1 cellular context compared by ENCODE assay signal in the genomic region with DNA sequence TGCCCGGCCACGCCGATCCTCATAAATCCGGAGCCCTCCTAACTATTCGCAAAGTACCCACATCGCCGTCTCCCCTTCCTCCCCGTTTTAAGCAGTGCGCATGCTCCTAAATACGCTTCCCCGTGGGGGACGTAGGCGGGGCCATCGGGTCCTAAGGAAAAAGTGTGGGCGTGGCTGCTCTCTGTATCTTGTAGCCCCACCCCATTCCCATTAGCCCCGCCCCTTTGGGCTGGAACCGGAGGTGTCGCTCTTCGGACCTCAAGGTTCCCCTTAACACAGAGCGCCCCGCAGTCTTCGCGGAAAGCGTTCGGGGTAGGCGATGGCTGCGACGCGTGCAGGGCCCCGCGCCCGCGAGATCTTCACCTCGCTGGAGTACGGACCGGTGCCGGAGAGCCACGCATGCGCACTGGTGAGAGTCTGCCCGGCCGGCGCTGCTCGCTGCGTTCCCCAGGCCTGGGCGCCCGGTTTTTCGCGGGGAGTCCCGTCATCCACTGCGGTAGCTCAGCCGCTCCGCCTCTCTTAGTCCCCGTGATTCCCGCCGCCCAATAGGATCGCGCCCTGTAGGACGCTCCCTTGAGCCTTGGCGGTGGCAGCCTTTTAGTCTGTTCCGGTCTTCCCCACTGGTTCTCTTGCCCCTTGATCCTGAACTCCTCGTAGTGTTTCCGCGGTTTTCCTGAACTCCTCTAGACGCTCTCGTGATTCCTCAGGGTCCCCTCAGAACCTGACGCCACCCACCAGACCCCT.
A peak's percentile ranks its signal among the peaks of the same experiment; 100 is the strongest.
TF ChIP-seq lines count a peak whose summit lies in the region.

A gene (plus strand): TSS at position 213 of the 744 bp plus-strand sequence. CDS start 107 bp downstream, at position 320.

TF ChIP-seq in HepG2, 621 proteins besides CTCF, POLR2A, EP300 and RAD21 (continued from another document and continues in another):
- TF ChIP-seq ZNF530 (CRISPR knock-in tag; IDR thresholded peaks at IDR 0.05; ENCODE audit: low read depth) (no peak), RBAK (CRISPR knock-in tag; IDR thresholded peaks at IDR 0.05) (no peak), ZNF841 (CRISPR knock-in tag; IDR thresholded peaks at IDR 0.05; ENCODE audit: borderline replicate concordance) (no peak), U2AF2 (IDR thresholded peaks at IDR 0.05; ENCODE audit: low read depth, low read length) (no peak), SETDB1 (CRISPR knock-in tag; IDR thresholded peaks at IDR 0.05; ENCODE audit: borderline replicate concordance) (no peak), MBNL3 (CRISPR knock-in tag; conservative IDR thresholded peaks at IDR 0.05) (no peak), HIVEP1 (CRISPR knock-in tag; IDR thresholded peaks at IDR 0.05) (peak; percentile 81), SYNCRIP (IDR thresholded peaks at IDR 0.05; ENCODE audit: insufficient read depth, low read depth, low read length) (no peak), ZNF556 (CRISPR knock-in tag; IDR thresholded peaks at IDR 0.05; ENCODE audit: borderline replicate concordance) (no peak), TAF1 (CRISPR knock-in tag; IDR thresholded peaks at IDR 0.05) (peak; percentile 66), SMARCE1 (IDR thresholded peaks at IDR 0.05; ENCODE audit: borderline replicate concordance) (no peak), ZNF441 (CRISPR knock-in tag; IDR thresholded peaks at IDR 0.05; ENCODE audit: borderline replicate concordance) (no peak; the same call in 1 of the 2 replicates), MEIS1 (CRISPR knock-in tag; IDR thresholded peaks at IDR 0.05; ENCODE audit: borderline replicate concordance) (no peak), ZNF264 (CRISPR knock-in tag; IDR thresholded peaks at IDR 0.05) (peak; percentile 48; the same call in 1 of the 2 replicates), PHF21A (CRISPR knock-in tag; IDR thresholded peaks at IDR 0.05) (peak; percentile 64; the same call in 1 of the 2 replicates), HES4 (CRISPR knock-in tag; IDR thresholded peaks at IDR 0.05; ENCODE audit: borderline replicate concordance) (no peak), ZFP36L1 (CRISPR knock-in tag; IDR thresholded peaks at IDR 0.05) (no peak), SRY (CRISPR knock-in tag; IDR thresholded peaks at IDR 0.05) (no peak), ZNF12 (CRISPR knock-in tag; IDR thresholded peaks at IDR 0.05) (no peak), KMT2A (CRISPR knock-in tag; IDR thresholded peaks at IDR 0.05) (0 out of 2 replicates have a peak, but pooled peaks have one; percentile 6), NR2F2 (IDR thresholded peaks at IDR 0.05; ENCODE audit: borderline replicate concordance, low read depth) (peak; percentile 49; the same call in 1 of the 2 replicates), ZNF558 (CRISPR knock-in tag; IDR thresholded peaks at IDR 0.05; ENCODE audit: borderline replicate concordance) (no peak; the same call in 1 of the 2 replicates), ZNF496 (CRISPR knock-in tag; IDR thresholded peaks at IDR 0.05; ENCODE audit: insufficient replicate concordance) (no peak), MXD4 (CRISPR knock-in tag; IDR thresholded peaks at IDR 0.05) (peak; percentile 57; the same call in 1 of the 2 replicates), HOXA7 (CRISPR knock-in tag; IDR thresholded peaks at IDR 0.05) (no peak), ELF1 (CRISPR knock-in tag; IDR thresholded peaks at IDR 0.05) (peak; percentile 86), TBL1XR1 (IDR thresholded peaks at IDR 0.05; ENCODE audit: borderline replicate concordance, low read length, partially characterized antibody) (no peak), REL (CRISPR knock-in tag; conservative IDR thresholded peaks at IDR 0.05) (no peak)
- TF ChIP-seq, protein P1, sequence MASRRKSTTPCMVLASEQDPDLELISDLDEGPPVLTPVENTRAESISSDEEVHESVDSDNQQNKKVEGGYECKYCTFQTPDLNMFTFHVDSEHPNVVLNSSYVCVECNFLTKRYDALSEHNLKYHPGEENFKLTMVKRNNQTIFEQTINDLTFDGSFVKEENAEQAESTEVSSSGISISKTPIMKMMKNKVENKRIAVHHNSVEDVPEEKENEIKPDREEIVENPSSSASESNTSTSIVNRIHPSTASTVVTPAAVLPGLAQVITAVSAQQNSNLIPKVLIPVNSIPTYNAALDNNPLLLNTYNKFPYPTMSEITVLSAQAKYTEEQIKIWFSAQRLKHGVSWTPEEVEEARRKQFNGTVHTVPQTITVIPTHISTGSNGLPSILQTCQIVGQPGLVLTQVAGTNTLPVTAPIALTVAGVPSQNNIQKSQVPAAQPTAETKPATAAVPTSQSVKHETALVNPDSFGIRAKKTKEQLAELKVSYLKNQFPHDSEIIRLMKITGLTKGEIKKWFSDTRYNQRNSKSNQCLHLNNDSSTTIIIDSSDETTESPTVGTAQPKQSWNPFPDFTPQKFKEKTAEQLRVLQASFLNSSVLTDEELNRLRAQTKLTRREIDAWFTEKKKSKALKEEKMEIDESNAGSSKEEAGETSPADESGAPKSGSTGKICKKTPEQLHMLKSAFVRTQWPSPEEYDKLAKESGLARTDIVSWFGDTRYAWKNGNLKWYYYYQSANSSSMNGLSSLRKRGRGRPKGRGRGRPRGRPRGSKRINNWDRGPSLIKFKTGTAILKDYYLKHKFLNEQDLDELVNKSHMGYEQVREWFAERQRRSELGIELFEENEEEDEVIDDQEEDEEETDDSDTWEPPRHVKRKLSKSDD (CRISPR knock-in tag; IDR thresholded peaks at IDR 0.05; ENCODE audit: low read depth) = no peak; the same call in 1 of the 2 replicates
- TF ChIP-seq, protein P2, sequence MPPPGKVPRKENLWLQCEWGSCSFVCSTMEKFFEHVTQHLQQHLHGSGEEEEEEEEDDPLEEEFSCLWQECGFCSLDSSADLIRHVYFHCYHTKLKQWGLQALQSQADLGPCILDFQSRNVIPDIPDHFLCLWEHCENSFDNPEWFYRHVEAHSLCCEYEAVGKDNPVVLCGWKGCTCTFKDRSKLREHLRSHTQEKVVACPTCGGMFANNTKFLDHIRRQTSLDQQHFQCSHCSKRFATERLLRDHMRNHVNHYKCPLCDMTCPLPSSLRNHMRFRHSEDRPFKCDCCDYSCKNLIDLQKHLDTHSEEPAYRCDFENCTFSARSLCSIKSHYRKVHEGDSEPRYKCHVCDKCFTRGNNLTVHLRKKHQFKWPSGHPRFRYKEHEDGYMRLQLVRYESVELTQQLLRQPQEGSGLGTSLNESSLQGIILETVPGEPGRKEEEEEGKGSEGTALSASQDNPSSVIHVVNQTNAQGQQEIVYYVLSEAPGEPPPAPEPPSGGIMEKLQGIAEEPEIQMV (CRISPR knock-in tag; IDR thresholded peaks at IDR 0.05; ENCODE audit: low read depth) = no peak
- TF ChIP-seq, protein P3, sequence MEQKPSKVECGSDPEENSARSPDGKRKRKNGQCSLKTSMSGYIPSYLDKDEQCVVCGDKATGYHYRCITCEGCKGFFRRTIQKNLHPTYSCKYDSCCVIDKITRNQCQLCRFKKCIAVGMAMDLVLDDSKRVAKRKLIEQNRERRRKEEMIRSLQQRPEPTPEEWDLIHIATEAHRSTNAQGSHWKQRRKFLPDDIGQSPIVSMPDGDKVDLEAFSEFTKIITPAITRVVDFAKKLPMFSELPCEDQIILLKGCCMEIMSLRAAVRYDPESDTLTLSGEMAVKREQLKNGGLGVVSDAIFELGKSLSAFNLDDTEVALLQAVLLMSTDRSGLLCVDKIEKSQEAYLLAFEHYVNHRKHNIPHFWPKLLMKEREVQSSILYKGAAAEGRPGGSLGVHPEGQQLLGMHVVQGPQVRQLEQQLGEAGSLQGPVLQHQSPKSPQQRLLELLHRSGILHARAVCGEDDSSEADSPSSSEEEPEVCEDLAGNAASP (CRISPR knock-in tag; IDR thresholded peaks at IDR 0.05; ENCODE audit: borderline replicate concordance) = no peak
- TF ChIP-seq, protein P4, sequence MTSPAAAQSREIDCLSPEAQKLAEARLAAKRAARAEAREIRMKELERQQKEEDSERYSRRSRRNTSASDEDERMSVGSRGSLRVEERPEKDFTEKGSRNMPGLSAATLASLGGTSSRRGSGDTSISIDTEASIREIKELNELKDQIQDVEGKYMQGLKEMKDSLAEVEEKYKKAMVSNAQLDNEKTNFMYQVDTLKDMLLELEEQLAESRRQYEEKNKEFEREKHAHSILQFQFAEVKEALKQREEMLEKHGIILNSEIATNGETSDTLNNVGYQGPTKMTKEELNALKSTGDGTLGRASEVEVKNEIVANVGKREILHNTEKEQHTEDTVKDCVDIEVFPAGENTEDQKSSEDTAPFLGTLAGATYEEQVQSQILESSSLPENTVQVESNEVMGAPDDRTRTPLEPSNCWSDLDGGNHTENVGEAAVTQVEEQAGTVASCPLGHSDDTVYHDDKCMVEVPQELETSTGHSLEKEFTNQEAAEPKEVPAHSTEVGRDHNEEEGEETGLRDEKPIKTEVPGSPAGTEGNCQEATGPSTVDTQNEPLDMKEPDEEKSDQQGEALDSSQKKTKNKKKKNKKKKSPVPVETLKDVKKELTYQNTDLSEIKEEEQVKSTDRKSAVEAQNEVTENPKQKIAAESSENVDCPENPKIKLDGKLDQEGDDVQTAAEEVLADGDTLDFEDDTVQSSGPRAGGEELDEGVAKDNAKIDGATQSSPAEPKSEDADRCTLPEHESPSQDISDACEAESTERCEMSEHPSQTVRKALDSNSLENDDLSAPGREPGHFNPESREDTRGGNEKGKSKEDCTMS (CRISPR knock-in tag; conservative IDR thresholded peaks at IDR 0.05) = no peak
- TF ChIP-seq, protein P5, sequence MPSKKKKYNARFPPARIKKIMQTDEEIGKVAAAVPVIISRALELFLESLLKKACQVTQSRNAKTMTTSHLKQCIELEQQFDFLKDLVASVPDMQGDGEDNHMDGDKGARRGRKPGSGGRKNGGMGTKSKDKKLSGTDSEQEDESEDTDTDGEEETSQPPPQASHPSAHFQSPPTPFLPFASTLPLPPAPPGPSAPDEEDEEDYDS (CRISPR knock-in tag; IDR thresholded peaks at IDR 0.05) = peak; percentile 92
- TF ChIP-seq, protein P6, sequence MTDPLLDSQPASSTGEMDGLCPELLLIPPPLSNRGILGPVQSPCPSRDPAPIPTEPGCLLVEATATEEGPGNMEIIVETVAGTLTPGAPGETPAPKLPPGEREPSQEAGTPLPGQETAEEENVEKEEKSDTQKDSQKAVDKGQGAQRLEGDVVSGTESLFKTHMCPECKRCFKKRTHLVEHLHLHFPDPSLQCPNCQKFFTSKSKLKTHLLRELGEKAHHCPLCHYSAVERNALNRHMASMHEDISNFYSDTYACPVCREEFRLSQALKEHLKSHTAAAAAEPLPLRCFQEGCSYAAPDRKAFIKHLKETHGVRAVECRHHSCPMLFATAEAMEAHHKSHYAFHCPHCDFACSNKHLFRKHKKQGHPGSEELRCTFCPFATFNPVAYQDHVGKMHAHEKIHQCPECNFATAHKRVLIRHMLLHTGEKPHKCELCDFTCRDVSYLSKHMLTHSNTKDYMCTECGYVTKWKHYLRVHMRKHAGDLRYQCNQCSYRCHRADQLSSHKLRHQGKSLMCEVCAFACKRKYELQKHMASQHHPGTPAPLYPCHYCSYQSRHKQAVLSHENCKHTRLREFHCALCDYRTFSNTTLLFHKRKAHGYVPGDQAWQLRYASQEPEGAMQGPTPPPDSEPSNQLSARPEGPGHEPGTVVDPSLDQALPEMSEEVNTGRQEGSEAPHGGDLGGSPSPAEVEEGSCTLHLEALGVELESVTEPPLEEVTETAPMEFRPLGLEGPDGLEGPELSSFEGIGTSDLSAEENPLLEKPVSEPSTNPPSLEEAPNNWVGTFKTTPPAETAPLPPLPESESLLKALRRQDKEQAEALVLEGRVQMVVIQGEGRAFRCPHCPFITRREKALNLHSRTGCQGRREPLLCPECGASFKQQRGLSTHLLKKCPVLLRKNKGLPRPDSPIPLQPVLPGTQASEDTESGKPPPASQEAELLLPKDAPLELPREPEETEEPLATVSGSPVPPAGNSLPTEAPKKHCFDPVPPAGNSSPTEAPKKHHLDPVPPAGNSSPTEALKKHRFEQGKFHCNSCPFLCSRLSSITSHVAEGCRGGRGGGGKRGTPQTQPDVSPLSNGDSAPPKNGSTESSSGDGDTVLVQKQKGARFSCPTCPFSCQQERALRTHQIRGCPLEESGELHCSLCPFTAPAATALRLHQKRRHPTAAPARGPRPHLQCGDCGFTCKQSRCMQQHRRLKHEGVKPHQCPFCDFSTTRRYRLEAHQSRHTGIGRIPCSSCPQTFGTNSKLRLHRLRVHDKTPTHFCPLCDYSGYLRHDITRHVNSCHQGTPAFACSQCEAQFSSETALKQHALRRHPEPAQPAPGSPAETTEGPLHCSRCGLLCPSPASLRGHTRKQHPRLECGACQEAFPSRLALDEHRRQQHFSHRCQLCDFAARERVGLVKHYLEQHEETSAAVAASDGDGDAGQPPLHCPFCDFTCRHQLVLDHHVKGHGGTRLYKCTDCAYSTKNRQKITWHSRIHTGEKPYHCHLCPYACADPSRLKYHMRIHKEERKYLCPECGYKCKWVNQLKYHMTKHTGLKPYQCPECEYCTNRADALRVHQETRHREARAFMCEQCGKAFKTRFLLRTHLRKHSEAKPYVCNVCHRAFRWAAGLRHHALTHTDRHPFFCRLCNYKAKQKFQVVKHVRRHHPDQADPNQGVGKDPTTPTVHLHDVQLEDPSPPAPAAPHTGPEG (CRISPR knock-in tag; IDR thresholded peaks at IDR 0.05) = no peak
- TF ChIP-seq, protein P7, sequence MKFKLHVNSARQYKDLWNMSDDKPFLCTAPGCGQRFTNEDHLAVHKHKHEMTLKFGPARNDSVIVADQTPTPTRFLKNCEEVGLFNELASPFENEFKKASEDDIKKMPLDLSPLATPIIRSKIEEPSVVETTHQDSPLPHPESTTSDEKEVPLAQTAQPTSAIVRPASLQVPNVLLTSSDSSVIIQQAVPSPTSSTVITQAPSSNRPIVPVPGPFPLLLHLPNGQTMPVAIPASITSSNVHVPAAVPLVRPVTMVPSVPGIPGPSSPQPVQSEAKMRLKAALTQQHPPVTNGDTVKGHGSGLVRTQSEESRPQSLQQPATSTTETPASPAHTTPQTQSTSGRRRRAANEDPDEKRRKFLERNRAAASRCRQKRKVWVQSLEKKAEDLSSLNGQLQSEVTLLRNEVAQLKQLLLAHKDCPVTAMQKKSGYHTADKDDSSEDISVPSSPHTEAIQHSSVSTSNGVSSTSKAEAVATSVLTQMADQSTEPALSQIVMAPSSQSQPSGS (CRISPR knock-in tag; IDR thresholded peaks at IDR 0.05) = no peak; the same call in 1 of the 2 replicates
- TF ChIP-seq, protein P8, sequence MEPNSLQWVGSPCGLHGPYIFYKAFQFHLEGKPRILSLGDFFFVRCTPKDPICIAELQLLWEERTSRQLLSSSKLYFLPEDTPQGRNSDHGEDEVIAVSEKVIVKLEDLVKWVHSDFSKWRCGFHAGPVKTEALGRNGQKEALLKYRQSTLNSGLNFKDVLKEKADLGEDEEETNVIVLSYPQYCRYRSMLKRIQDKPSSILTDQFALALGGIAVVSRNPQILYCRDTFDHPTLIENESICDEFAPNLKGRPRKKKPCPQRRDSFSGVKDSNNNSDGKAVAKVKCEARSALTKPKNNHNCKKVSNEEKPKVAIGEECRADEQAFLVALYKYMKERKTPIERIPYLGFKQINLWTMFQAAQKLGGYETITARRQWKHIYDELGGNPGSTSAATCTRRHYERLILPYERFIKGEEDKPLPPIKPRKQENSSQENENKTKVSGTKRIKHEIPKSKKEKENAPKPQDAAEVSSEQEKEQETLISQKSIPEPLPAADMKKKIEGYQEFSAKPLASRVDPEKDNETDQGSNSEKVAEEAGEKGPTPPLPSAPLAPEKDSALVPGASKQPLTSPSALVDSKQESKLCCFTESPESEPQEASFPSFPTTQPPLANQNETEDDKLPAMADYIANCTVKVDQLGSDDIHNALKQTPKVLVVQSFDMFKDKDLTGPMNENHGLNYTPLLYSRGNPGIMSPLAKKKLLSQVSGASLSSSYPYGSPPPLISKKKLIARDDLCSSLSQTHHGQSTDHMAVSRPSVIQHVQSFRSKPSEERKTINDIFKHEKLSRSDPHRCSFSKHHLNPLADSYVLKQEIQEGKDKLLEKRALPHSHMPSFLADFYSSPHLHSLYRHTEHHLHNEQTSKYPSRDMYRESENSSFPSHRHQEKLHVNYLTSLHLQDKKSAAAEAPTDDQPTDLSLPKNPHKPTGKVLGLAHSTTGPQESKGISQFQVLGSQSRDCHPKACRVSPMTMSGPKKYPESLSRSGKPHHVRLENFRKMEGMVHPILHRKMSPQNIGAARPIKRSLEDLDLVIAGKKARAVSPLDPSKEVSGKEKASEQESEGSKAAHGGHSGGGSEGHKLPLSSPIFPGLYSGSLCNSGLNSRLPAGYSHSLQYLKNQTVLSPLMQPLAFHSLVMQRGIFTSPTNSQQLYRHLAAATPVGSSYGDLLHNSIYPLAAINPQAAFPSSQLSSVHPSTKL (CRISPR knock-in tag; IDR thresholded peaks at IDR 0.05) = no peak
